19 cellular contexts compared by ENCODE assay signal in genomic region chr14:23513466-23514008, GRCh38. TPM values are rescaled to one million over a fixed set of nuclear protein-coding genes. Genes with fewer than 3 reads are reported as not detected.
A peak's percentile ranks its signal among the peaks of the same experiment; 100 is the strongest.
DNase-seq lines count a peak whose midpoint lies in the region; ATAC-seq, FAIRE-seq and TF ChIP-seq lines count a peak whose summit lies in the region.
"Had no signal": no experiment of that assay in that cellular context is flagged by ENCODE, and none has a peak within 500 bp of the region (broad histone marks: within the 10 kb centered on the region; RNA-seq: fewer than 3 reads in every experiment).

No MANE protein-coding gene starts in this region.

- no peaks in the 10 kb centered on the region for H3K9me3 Mint-ChIP-seq in activated naive CD8-positive, alpha-beta T cell treated with anti-CD3 and anti-CD28 coated beads, Interleukin-2, amount 10 ng/mL, durations not matched to agents 7 days and 5 days
- no peaks in the 10 kb centered on the region for H3K9me3 Mint-ChIP-seq in activated naive CD8-positive, alpha-beta T cell treated with anti-CD3 and anti-CD28 coated beads for 36 hours
- H3K9me3 Mint-ChIP-seq: activated B cell treated with CpG ODN at 0.5 μM for 24 hours; activated CD4-positive, alpha-beta memory T cell treated with anti-CD3 and anti-CD28 coated beads for 36 hours; mesothelial cell of epicardium; nephron progenitor cell had no signal

- H3K4me3 ChIP-seq in bronchial epithelial cell (ENCODE audit: low read depth, low read length), result no peak overlapping the region
- H3K4me3 ChIP-seq: stomach had no signal

- peaks cover 8% of the 10 kb centered on the region for H3K4me1 Mint-ChIP-seq in activated naive CD8-positive, alpha-beta T cell treated with anti-CD3 and anti-CD28 coated beads, Interleukin-2, amount 10 ng/mL, durations not matched to agents 7 days and 5 days
- H3K4me1 Mint-ChIP-seq in activated naive CD8-positive, alpha-beta T cell treated with anti-CD3 and anti-CD28 coated beads for 36 hours, result peaks cover 9% of the 10 kb centered on the region
- H3K4me1 Mint-ChIP-seq: mesothelial cell of epicardium had no signal

- peak; percentile 93 for FAIRE-seq in bronchial epithelial cell (lab: Jason Lieb, UNC)
- FAIRE-seq: G401.6 had no signal

- peaks cover 1% of the 10 kb centered on the region for H3K36me3 Mint-ChIP-seq in activated naive CD8-positive, alpha-beta T cell treated with anti-CD3 and anti-CD28 coated beads, Interleukin-2, amount 10 ng/mL, durations not matched to agents 7 days and 5 days
- no peaks in the 10 kb centered on the region for H3K36me3 Mint-ChIP-seq in activated naive CD8-positive, alpha-beta T cell treated with anti-CD3 and anti-CD28 coated beads for 36 hours
- H3K36me3 Mint-ChIP-seq: activated CD4-positive, alpha-beta memory T cell treated with anti-CD3 and anti-CD28 coated beads for 36 hours had no signal

- TF ChIP-seq CTCF in bronchial epithelial cell (IDR thresholded peaks at IDR 0.05; ENCODE audit: insufficient read depth, low read length, severe bottlenecking), result no peak
- no peak for TF ChIP-seq CTCF in GM10248 (IDR thresholded peaks at IDR 0.05; ENCODE audit: control extremely low read depth, extremely low read depth, low read depth, missing control alignments)

- no peak overlapping the region for H3K4me3 Mint-ChIP-seq in activated naive CD8-positive, alpha-beta T cell treated with anti-CD3 and anti-CD28 coated beads, Interleukin-2, amount 10 ng/mL, durations not matched to agents 7 days and 5 days
- no peak overlapping the region for H3K4me3 Mint-ChIP-seq in activated naive CD8-positive, alpha-beta T cell treated with anti-CD3 and anti-CD28 coated beads for 36 hours
- H3K4me3 Mint-ChIP-seq: activated B cell treated with CpG ODN at 0.5 μM for 24 hours; activated CD4-positive, alpha-beta memory T cell treated with anti-CD3 and anti-CD28 coated beads for 36 hours; mesothelial cell of epicardium; nephron progenitor cell had no signal

- no peaks in the 10 kb centered on the region for H3K36me3 ChIP-seq in bronchial epithelial cell (ENCODE audit: control insufficient read depth, insufficient read depth, low read length)

- H3K27me3 Mint-ChIP-seq in activated naive CD8-positive, alpha-beta T cell treated with anti-CD3 and anti-CD28 coated beads, Interleukin-2, amount 10 ng/mL, durations not matched to agents 7 days and 5 days, result no peaks in the 10 kb centered on the region
- H3K27me3 Mint-ChIP-seq in activated naive CD8-positive, alpha-beta T cell treated with anti-CD3 and anti-CD28 coated beads for 36 hours, result no peaks in the 10 kb centered on the region
- H3K27me3 Mint-ChIP-seq: activated B cell treated with CpG ODN at 0.5 μM for 24 hours; activated CD4-positive, alpha-beta memory T cell treated with anti-CD3 and anti-CD28 coated beads for 36 hours had no signal

- ATAC-seq in activated naive CD8-positive, alpha-beta T cell treated with anti-CD3 and anti-CD28 coated beads, Interleukin-2, amount 10 ng/mL, durations not matched to agents 7 days and 5 days (ENCODE audit: low read depth), result no peak
- no peak for ATAC-seq in GM18909 (IDR thresholded peaks at IDR 0.05; ENCODE audit: poor library complexity, unreplicated experiment)
- no peak for ATAC-seq in GM18519 (IDR thresholded peaks at IDR 0.05; ENCODE audit: low FRiP score, unreplicated experiment)
- ATAC-seq: left lobe of liver had no signal

- peak overlapping the region; percentile 4 for H3K27ac Mint-ChIP-seq in activated naive CD8-positive, alpha-beta T cell treated with anti-CD3 and anti-CD28 coated beads, Interleukin-2, amount 10 ng/mL, durations not matched to agents 7 days and 5 days
- H3K27ac Mint-ChIP-seq in activated naive CD8-positive, alpha-beta T cell treated with anti-CD3 and anti-CD28 coated beads for 36 hours, result no peak overlapping the region
- H3K27ac Mint-ChIP-seq: activated B cell treated with CpG ODN at 0.5 μM for 24 hours; activated CD4-positive, alpha-beta memory T cell treated with anti-CD3 and anti-CD28 coated beads for 36 hours; mesothelial cell of epicardium; nephron progenitor cell had no signal

- POLR2A ChIA-PET in activated naive CD8-positive, alpha-beta T cell treated with anti-CD3 and anti-CD28 coated beads, Interleukin-2, amount 10 ng/mL, durations not matched to agents 7 days and 5 days (lab: Charles Lee), result no interaction called here
- POLR2A ChIA-PET in GM10248 (lab: Yijun Ruan, JAX), result no interaction called here

- H3K27me3 ChIP-seq in bronchial epithelial cell (ENCODE audit: control insufficient read depth, insufficient read depth, low read length), result no peaks in the 10 kb centered on the region
- H3K27me3 ChIP-seq: stomach had no signal

- CTCF ChIA-PET in GM10248 (lab: Yijun Ruan, JAX), result no interaction called here

- no peak for DNase-seq in activated naive CD8-positive, alpha-beta T cell treated with anti-CD3 and anti-CD28 coated beads, Interleukin-2, amount 10 ng/mL, durations not matched to agents 7 days and 5 days
- no peak for DNase-seq in activated naive CD8-positive, alpha-beta T cell treated with anti-CD3 and anti-CD28 coated beads for 36 hours
- DNase-seq in bronchial epithelial cell (ENCODE audit: low read depth) (no peak), middle frontal gyrus (ENCODE audit: extremely low spot score, low spot score) (peak; percentile 34), GM10248 (ENCODE audit: extremely low spot score) (no peak), CD1c-positive myeloid dendritic cell (ENCODE audit: extremely low spot score) (no peak)
- DNase-seq: activated B cell treated with CpG ODN at 0.5 μM for 24 hours; activated CD4-positive, alpha-beta memory T cell treated with anti-CD3 and anti-CD28 coated beads for 36 hours; activated gamma-delta T cell treated with Interleukin-2 at 50 U/mL for 16 hours; aorta; nephron progenitor cell; stimulated activated CD4-positive, alpha-beta T cell treated with anti-CD3 and anti-CD28 coated beads, Interleukin-4, amount 100 ng/mL, for 24 hours; stomach; T1000 had no signal

RNA-seq across cellular contexts. Expression of gene ZFHX2, which starts 38.0 kb away (rescaled TPM):
- total RNA-seq in activated naive CD8-positive, alpha-beta T cell treated with anti-CD3 and anti-CD28 coated beads, Interleukin-2, amount 10 ng/mL, durations not matched to agents 7 days and 5 days, result 1 to 10 TPM in 1 of 2 experiments, under 1 TPM in 1; 0.75 to 1.4 TPM
- 1 to 10 TPM in 1 of 2 experiments, under 1 TPM in 1; 0.85 to 1.1 TPM for total RNA-seq in activated naive CD8-positive, alpha-beta T cell treated with anti-CD3 and anti-CD28 coated beads for 36 hours
- total RNA-seq in bronchial epithelial cell, result 0.13 and 0.26 TPM in 2 replicates

RNA-seq across cellular contexts. Expression of gene THTPA, which starts 42.5 kb away (rescaled TPM):
- 10 to 100 TPM; 14.2 to 19.2 TPM for total RNA-seq in activated naive CD8-positive, alpha-beta T cell treated with anti-CD3 and anti-CD28 coated beads, Interleukin-2, amount 10 ng/mL, durations not matched to agents 7 days and 5 days
- total RNA-seq in activated naive CD8-positive, alpha-beta T cell treated with anti-CD3 and anti-CD28 coated beads for 36 hours, result 1 to 10 TPM; 7.6 to 9.4 TPM
- 3.6 and 4.5 TPM in 2 replicates for total RNA-seq in bronchial epithelial cell

RNA-seq across cellular contexts. Expression of gene NGDN, which starts 44.0 kb away (rescaled TPM):
- 10 to 100 TPM; 48.0 to 50.8 TPM for total RNA-seq in activated naive CD8-positive, alpha-beta T cell treated with anti-CD3 and anti-CD28 coated beads, Interleukin-2, amount 10 ng/mL, durations not matched to agents 7 days and 5 days
- 10 to 100 TPM; 75.2 to 80.3 TPM for total RNA-seq in activated naive CD8-positive, alpha-beta T cell treated with anti-CD3 and anti-CD28 coated beads for 36 hours
- total RNA-seq in bronchial epithelial cell, result 61.6 and 67.4 TPM in 2 replicates

RNA-seq across cellular contexts. Expression of gene AP1G2, which starts 54.1 kb away (rescaled TPM):
- total RNA-seq in activated naive CD8-positive, alpha-beta T cell treated with anti-CD3 and anti-CD28 coated beads, Interleukin-2, amount 10 ng/mL, durations not matched to agents 7 days and 5 days, result 100 to 1,000 TPM; 335 to 389 TPM
- 100 to 1,000 TPM; 118 to 124 TPM for total RNA-seq in activated naive CD8-positive, alpha-beta T cell treated with anti-CD3 and anti-CD28 coated beads for 36 hours
- total RNA-seq in bronchial epithelial cell, result 40.5 and 44.4 TPM in 2 replicates
